Comparison of ENCODE assay signal across 1 cellular context in genomic region chr3:77191640-77192039, GRCh38.
TF ChIP-seq lines count a peak whose summit lies in the region.

No MANE protein-coding gene starts in this region.

TF ChIP-seq in HEK293, 187 proteins besides CTCF, POLR2A, EP300 and RAD21 (continued from another document and continues in another):
- TF ChIP-seq AEBP2 (tag by site-specific recombination; IDR thresholded peaks at IDR 0.05; ENCODE audit: borderline replicate concordance) (peak; percentile 11; the same call in 1 of the 2 replicates), GLI4 (tag by site-specific recombination; IDR thresholded peaks at IDR 0.05) (no peak), ZNF555 (tag by site-specific recombination; conservative IDR thresholded peaks at IDR 0.05) (no peak), ZNF600 (tag by site-specific recombination; IDR thresholded peaks at IDR 0.05) (no peak), TRIM28 (IDR thresholded peaks at IDR 0.05; ENCODE audit: borderline replicate concordance, low read length) (peak; percentile 23; the same call in 1 of the 2 replicates), KLF10 (tag by site-specific recombination; IDR thresholded peaks at IDR 0.05) (peak; percentile 53), ZSCAN30 (tag by site-specific recombination; IDR thresholded peaks at IDR 0.05) (peak; percentile 90), ZNF529 (tag by site-specific recombination; IDR thresholded peaks at IDR 0.05; ENCODE audit: insufficient replicate concordance) (no peak), REST (tag by site-specific recombination; IDR thresholded peaks at IDR 0.05) (no peak), ZNF654 (tag by site-specific recombination; IDR thresholded peaks at IDR 0.05; ENCODE audit: low read depth) (0 out of 2 replicates have a peak, but pooled peaks have one; percentile 7), ZNF248 (tag by site-specific recombination; IDR thresholded peaks at IDR 0.05) (no peak), ZNF223 (tag by site-specific recombination; IDR thresholded peaks at IDR 0.05) (no peak), ZNF548 (tag by site-specific recombination; IDR thresholded peaks at IDR 0.05) (no peak), ZNF121 (tag by site-specific recombination; IDR thresholded peaks at IDR 0.05) (no peak), ZFHX2 (tag by site-specific recombination; conservative IDR thresholded peaks at IDR 0.05) (no peak), OVOL3 (tag by site-specific recombination; IDR thresholded peaks at IDR 0.05) (peak; percentile 98), ZFP69B (tag by site-specific recombination; IDR thresholded peaks at IDR 0.05) (peak; percentile 51; the same call in 1 of the 2 replicates), KLF8 (tag by site-specific recombination; IDR thresholded peaks at IDR 0.05) (no peak), PRDM6 (tag by site-specific recombination; IDR thresholded peaks at IDR 0.05) (peak; percentile 100), ZNF155 (tag by site-specific recombination; IDR thresholded peaks at IDR 0.05) (no peak), SP2 (tag by site-specific recombination; IDR thresholded peaks at IDR 0.05) (no peak), ZNF513 (tag by site-specific recombination; IDR thresholded peaks at IDR 0.05) (peak; percentile 42; the same call in 1 of the 2 replicates), ZNF768 (tag by site-specific recombination; IDR thresholded peaks at IDR 0.05) (no peak), ZNF501 (tag by site-specific recombination; IDR thresholded peaks at IDR 0.05) (peak; percentile 32; the same call in 1 of the 2 replicates), ZNF785 (tag by site-specific recombination; IDR thresholded peaks at IDR 0.05) (no peak), ZNF560 (tag by site-specific recombination; IDR thresholded peaks at IDR 0.05; ENCODE audit: borderline replicate concordance) (no peak), HOXA7 (CRISPR knock-in tag; IDR thresholded peaks at IDR 0.05; ENCODE audit: borderline replicate concordance) (no peak), ZNF518A (tag by site-specific recombination; conservative IDR thresholded peaks at IDR 0.05; ENCODE audit: low read depth) (no peak; the same call in 1 of the 2 replicates), ZNF398 (tag by site-specific recombination; IDR thresholded peaks at IDR 0.05) (no peak), ZNF26 (tag by site-specific recombination; IDR thresholded peaks at IDR 0.05) (no peak), TSHZ1 (tag by site-specific recombination; IDR thresholded peaks at IDR 0.05; ENCODE audit: borderline replicate concordance) (peak; percentile 69; the same call in 1 of the 2 replicates), ZNF416 (tag by site-specific recombination; IDR thresholded peaks at IDR 0.05) (no peak), ZNF514 (tag by site-specific recombination; IDR thresholded peaks at IDR 0.05) (no peak), SETDB1 (IDR thresholded peaks at IDR 0.05; ENCODE audit: insufficient read length, low read length) (no peak), ZNF843 (tag by site-specific recombination; IDR thresholded peaks at IDR 0.05) (peak; percentile 99), ZSCAN18 (tag by site-specific recombination; IDR thresholded peaks at IDR 0.05) (no peak), ZNF623 (tag by site-specific recombination; IDR thresholded peaks at IDR 0.05) (no peak)
